ENCODE assay signal across 14 cellular contexts in the genomic region with DNA sequence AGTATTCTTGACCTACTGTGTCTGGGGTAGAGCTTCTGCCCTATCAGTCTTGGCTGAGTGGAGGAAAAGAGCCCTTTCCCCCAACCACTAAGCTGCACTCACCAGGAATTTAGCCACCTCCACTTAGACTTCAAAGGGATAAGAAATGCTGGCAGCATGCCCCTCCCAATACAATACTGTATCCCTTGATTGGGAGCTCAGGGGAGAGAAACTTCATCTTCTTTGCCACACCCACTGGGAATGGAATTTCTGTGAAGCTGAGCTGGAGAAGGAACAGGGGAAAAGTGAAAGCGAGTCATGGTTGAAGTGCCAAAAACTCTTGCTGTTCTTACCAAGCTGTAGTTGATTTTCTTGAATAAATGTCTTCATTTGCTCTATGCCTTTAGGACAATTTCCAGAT.
DNase-seq lines count a peak whose midpoint lies in the region; ATAC-seq and TF ChIP-seq lines count a peak whose summit lies in the region.
"Had no signal": no experiment of that assay in that cellular context is flagged by ENCODE, and none has a peak within 500 bp of the region (broad histone marks: within the 10 kb centered on the region; RNA-seq: fewer than 3 reads in every experiment).

No MANE protein-coding gene starts in this region.

- H3K4me3 ChIP-seq in AG10803 (ENCODE audit: low read length): no peak overlapping the region
- H3K4me3 ChIP-seq in IMR-90 (ENCODE audit: insufficient read depth, low read depth, low read length): no peak overlapping the region
- no peak overlapping the region for H3K4me3 ChIP-seq in choroid plexus epithelial cell (ENCODE audit: low read depth, low read length)
- H3K4me3 ChIP-seq in left lung: no peak overlapping the region
- H3K4me3 ChIP-seq in MM.1S (ENCODE audit: low read length): no peak overlapping the region
- H3K4me3 ChIP-seq: ascending aorta, SJSA1 had no signal

- POLR2A ChIA-PET in IMR-90 (lab: Charles Lee; ENCODE audit: unreplicated experiment): no interaction called here

- H3K23ac ChIP-seq in IMR-90 (ENCODE audit: low read depth, low read length): no peak overlapping the region

- dilution Hi-C loops in IMR-90 (cut with HindIII; ENCODE audit: low sequenced_read_pairs, unreplicated experiment): no loop called here

- peak overlapping the region; percentile 71 for H2AK9ac ChIP-seq in IMR-90 (replicated peaks; ENCODE audit: low read depth, low read length, poor library complexity)

- TF ChIP-seq RAD21 in IMR-90 (IDR thresholded peaks at IDR 0.05; ENCODE audit: low read length): no peak

- no peaks in the 10 kb centered on the region for H3K9me3 ChIP-seq in IMR-90 (ENCODE audit: control insufficient read depth, insufficient read depth, low read length)
- H3K9me3 ChIP-seq in left lung: peaks cover 0 to 7% of the 10 kb centered on the region in 2 donors
- no peaks in the 10 kb centered on the region for H3K9me3 ChIP-seq in MM.1S (replicated peaks; ENCODE audit: insufficient read depth, low read length)
- H3K9me3 ChIP-seq: SJSA1 had no signal

- no peak overlapping the region for H3K27ac ChIP-seq in IMR-90 (ENCODE audit: insufficient read depth, low read length)
- H3K27ac ChIP-seq in left lung: no peak overlapping the region
- H3K27ac ChIP-seq in MM.1S (ENCODE audit: low read length): no peak overlapping the region
- H3K27ac ChIP-seq: ascending aorta, SJSA1 had no signal

- H2AK5ac ChIP-seq in IMR-90 (ENCODE audit: low read depth, low read length): no peak overlapping the region

- H3K36me3 ChIP-seq in IMR-90 (ENCODE audit: control insufficient read depth, insufficient read depth, low read length): peaks cover 2% of the 10 kb centered on the region; the same call in 1 of the 2 replicates
- H3K36me3 ChIP-seq in left lung: no peaks in the 10 kb centered on the region
- H3K36me3 ChIP-seq in MM.1S (replicated peaks; ENCODE audit: insufficient read depth, low read length): no peaks in the 10 kb centered on the region
- H3K36me3 ChIP-seq: SJSA1 had no signal

- intact Hi-C loops in IMR-90 (cut with micrococcal nuclease): no loop called here
- intact Hi-C loops in left lung (cut with DNase I): no loop called here

- peaks cover 4% of the 10 kb centered on the region; the same call in 1 of the 2 replicates for H3K9me1 ChIP-seq in IMR-90 (ENCODE audit: insufficient read depth, low read length)

- WGBS in IMR-90 (ENCODE audit: extremely low coverage in 2 of 2, insufficient read length in 1 of 2), 2 experiments: no CpG with 5 or more reads among the region's 1 CpG

- no peaks in the 10 kb centered on the region for H3F3A ChIP-seq in MM.1S (ENCODE audit: insufficient read depth, low read length)

- no peak overlapping the region; the same call in 1 of the 2 replicates for H3K14ac ChIP-seq in IMR-90 (replicated peaks; ENCODE audit: low read depth, low read length)

- H3K56ac ChIP-seq in IMR-90 (ENCODE audit: extremely low read depth, insufficient read depth, low read length): no peak overlapping the region

- H4K8ac ChIP-seq in IMR-90 (ENCODE audit: low read depth in 2 of 2, low read length in 2 of 2): no peak overlapping the region

- no peak overlapping the region for H2BK20ac ChIP-seq in IMR-90 (ENCODE audit: low read depth, low read length)

- H3K4me1 ChIP-seq in IMR-90 (ENCODE audit: control insufficient read depth, insufficient read depth, low read length) (peaks cover 2% of the 10 kb centered on the region; the same call in 1 of the 2 replicates), left lung (no peaks in the 10 kb centered on the region), MM.1S (ENCODE audit: low read length) (no peaks in the 10 kb centered on the region)
- H3K4me1 ChIP-seq: ascending aorta, SJSA1 had no signal

- H3K9me2 ChIP-seq in MM.1S (replicated peaks; ENCODE audit: insufficient read depth, low read length): no peaks in the 10 kb centered on the region

- peak; percentile 35 for DNase-seq in AG10803 (ENCODE audit: low read depth)
- DNase-seq in IMR-90: peak; percentile 38
- DNase-seq in choroid plexus epithelial cell (ENCODE audit: low read depth): peak; percentile 34
- no peak for DNase-seq in left lung
- no peak for DNase-seq in MM.1S
- DNase-seq in kidney glomerular epithelial cell (lab: John Stamatoyannopoulos, UW): no peak
- DNase-seq in DMS53 (lab: John Stamatoyannopoulos, UW): no peak
- DNase-seq in activated naive CD4-positive, alpha-beta T cell (lab: John Stamatoyannopoulos, UW): no peak
- DNase-seq: activated CD4-positive, alpha-beta memory T cell treated with anti-CD3 and anti-CD28 coated beads, Interleukin-2, amount 10 ng/mL, durations not matched to agents 7 days and 5 days; activated effector memory CD4-positive, alpha-beta T cell treated with Interleukin-2 at 50 U/mL for 16 hours; NCI-H1092 treated with DMSO at 0.1 percent for 48 hours; NCI-H2227 treated with DMSO at 0.1 percent for 48 hours had no signal

- H4K91ac ChIP-seq in IMR-90 (ENCODE audit: insufficient read depth, low read depth, low read length): no peak overlapping the region

- no peaks in the 10 kb centered on the region for H3K79me1 ChIP-seq in IMR-90 (ENCODE audit: low read depth in 1 of 2, low read length in 2 of 2)

- ATAC-seq in IMR-90 (ENCODE audit: low read depth): peak; percentile 29; the same call in 1 of the 2 replicates
- ATAC-seq in left lung: peak; percentile 57

- H4K20me1 ChIP-seq in IMR-90 (ENCODE audit: insufficient read depth, low read length) (no peaks in the 10 kb centered on the region), MM.1S (ENCODE audit: insufficient read depth, low read length) (no peaks in the 10 kb centered on the region)

- no peak for TF ChIP-seq POLR2A in IMR-90 (IDR thresholded peaks at IDR 0.05; ENCODE audit: low read depth, low read length)

- H2AFZ ChIP-seq in IMR-90 (replicated peaks; ENCODE audit: low read length, poor library complexity) (no peak overlapping the region), MM.1S (ENCODE audit: low read length) (no peak overlapping the region)

- H3K4me2 ChIP-seq in IMR-90 (ENCODE audit: low read depth, low read length) (no peak overlapping the region), MM.1S (ENCODE audit: low read depth, low read length) (no peak overlapping the region)

- H3K9ac ChIP-seq in IMR-90 (ENCODE audit: low read depth, low read length): no peak overlapping the region
- no peak overlapping the region for H3K9ac ChIP-seq in MM.1S (ENCODE audit: low read length)

- no peak for TF ChIP-seq CTCF in AG10803 (conservative IDR thresholded peaks at IDR 0.05; ENCODE audit: low read length)
- TF ChIP-seq CTCF in IMR-90 (conservative IDR thresholded peaks at IDR 0.05; ENCODE audit: low read depth, low read length): no peak
- TF ChIP-seq CTCF in choroid plexus epithelial cell (conservative IDR thresholded peaks at IDR 0.05; ENCODE audit: low read depth, low read length): no peak
- no peak for TF ChIP-seq CTCF in left lung (IDR thresholded peaks at IDR 0.05)
- no peak for TF ChIP-seq CTCF in MM.1S (IDR thresholded peaks at IDR 0.05; ENCODE audit: low read length)

- H3K27me3 ChIP-seq in IMR-90 (ENCODE audit: control insufficient read depth, insufficient read depth, low read length) (no peaks in the 10 kb centered on the region), left lung (no peaks in the 10 kb centered on the region), MM.1S (replicated peaks; ENCODE audit: insufficient read depth, low read length) (no peaks in the 10 kb centered on the region)
- H3K27me3 ChIP-seq: ascending aorta, SJSA1 had no signal

- no peak overlapping the region for H2BK15ac ChIP-seq in IMR-90 (ENCODE audit: low read depth, low read length)

- H3K79me2 ChIP-seq in MM.1S (ENCODE audit: low read length): no peaks in the 10 kb centered on the region

- H4K5ac ChIP-seq in IMR-90 (ENCODE audit: low read depth, low read length): no peak overlapping the region

- H2BK5ac ChIP-seq in IMR-90 (ENCODE audit: low read depth, low read length, poor library complexity, severe bottlenecking): no peak overlapping the region

- H3K4ac ChIP-seq in IMR-90 (ENCODE audit: low read depth, low read length): no peak overlapping the region

- in situ Hi-C loops in IMR-90 (cut with MboI; ENCODE audit: low sequenced_read_pairs): no loop called here

- BruUV-seq in IMR-90 (replicated peaks; lab: Mats Ljungman, UMichigan): no TSS peak

- H3K18ac ChIP-seq in IMR-90 (ENCODE audit: low read depth, low read length): no peak overlapping the region

- H2BK120ac ChIP-seq in IMR-90 (ENCODE audit: low read depth, low read length): no peak overlapping the region

- CTCF ChIA-PET in IMR-90 (lab: Yijun Ruan, JAX): no interaction called here

TF ChIP-seq in IMR-90, 13 proteins besides CTCF, POLR2A, EP300 and RAD21:
- TF ChIP-seq RCOR1 (IDR thresholded peaks at IDR 0.05; ENCODE audit: insufficient replicate concordance, low read length) (no peak), RFX5 (IDR thresholded peaks at IDR 0.05; ENCODE audit: low read depth, low read length) (no peak), MXI1 (IDR thresholded peaks at IDR 0.05; ENCODE audit: borderline replicate concordance, low read depth, low read length) (no peak), BHLHE40 (IDR thresholded peaks at IDR 0.05; ENCODE audit: low read depth, low read length) (no peak), SMC3 (IDR thresholded peaks at IDR 0.05; ENCODE audit: low read depth, low read length) (no peak), MAZ (IDR thresholded peaks at IDR 0.05; ENCODE audit: borderline replicate concordance, low read depth, low read length) (no peak), FOS (IDR thresholded peaks at IDR 0.05; ENCODE audit: low read depth, low read length) (no peak)
- TF ChIP-seq, protein P1, sequence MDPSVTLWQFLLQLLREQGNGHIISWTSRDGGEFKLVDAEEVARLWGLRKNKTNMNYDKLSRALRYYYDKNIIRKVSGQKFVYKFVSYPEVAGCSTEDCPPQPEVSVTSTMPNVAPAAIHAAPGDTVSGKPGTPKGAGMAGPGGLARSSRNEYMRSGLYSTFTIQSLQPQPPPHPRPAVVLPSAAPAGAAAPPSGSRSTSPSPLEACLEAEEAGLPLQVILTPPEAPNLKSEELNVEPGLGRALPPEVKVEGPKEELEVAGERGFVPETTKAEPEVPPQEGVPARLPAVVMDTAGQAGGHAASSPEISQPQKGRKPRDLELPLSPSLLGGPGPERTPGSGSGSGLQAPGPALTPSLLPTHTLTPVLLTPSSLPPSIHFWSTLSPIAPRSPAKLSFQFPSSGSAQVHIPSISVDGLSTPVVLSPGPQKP (IDR thresholded peaks at IDR 0.05; ENCODE audit: borderline replicate concordance, low read depth, low read length): no peak

Comparison
In these comparisons a context has a peak if more than half of its experiments do, and no peak if none do; other contexts are left out.
1. DNase-seq: peak in AG10803 (single experiment), IMR-90 (single experiment) and choroid plexus epithelial cell (single experiment); none in left lung (0 of 2), MM.1S (single experiment), kidney glomerular epithelial cell (single experiment), DMS53 (single experiment) and activated naive CD4-positive, alpha-beta T cell (0 of 4).